Comparison of ENCODE assay signal across 21 cellular contexts in the genomic region with DNA sequence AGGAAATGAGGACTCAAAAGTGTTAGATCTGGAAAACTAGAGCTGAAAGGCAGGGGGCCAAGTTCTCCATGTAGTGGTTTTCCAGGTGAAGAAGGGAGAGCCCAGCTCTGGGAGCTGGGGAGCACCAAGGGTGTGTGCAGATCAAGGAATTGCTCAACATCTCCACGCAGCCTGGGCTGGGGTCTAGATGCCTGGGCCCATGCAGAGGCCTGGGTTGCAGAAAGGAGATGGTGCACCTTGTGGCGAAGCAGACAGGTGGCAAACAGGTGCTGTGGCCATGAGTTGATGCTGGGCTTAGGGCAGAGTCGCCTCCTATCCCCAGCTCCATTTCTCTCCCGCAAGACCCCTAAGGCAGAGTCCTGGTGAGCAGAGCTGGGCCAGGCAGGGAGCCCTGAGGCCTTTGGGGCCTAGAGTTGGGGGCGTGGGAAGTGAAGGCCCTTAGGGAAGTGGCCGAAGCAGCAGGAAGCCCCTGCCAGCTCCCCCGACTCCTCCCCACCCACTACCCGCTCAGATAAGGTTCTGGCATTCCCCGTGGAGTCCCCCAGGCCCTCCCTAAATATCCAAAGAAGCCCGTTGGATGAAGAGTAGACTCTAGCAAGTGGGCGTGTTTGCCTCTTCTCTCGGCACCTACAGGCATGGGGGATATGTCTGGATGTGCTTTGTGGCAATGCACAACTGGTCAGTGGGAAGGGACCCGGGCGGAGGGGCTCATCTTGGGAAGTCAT. TPM values are rescaled to one million over a fixed set of nuclear protein-coding genes. Genes with fewer than 3 reads are reported as not detected.
"Had no signal": no experiment of that assay in that cellular context is flagged by ENCODE, and none has a peak within 500 bp of the region (broad histone marks: within the 10 kb centered on the region; RNA-seq: fewer than 3 reads in every experiment).

No MANE protein-coding gene starts in this region.

- DNase-seq: activated CD4-positive, alpha-beta T cell treated with anti-CD3 and anti-CD28 coated beads for 36 hours; activated CD4-positive, alpha-beta T cell treated with anti-CD3 and anti-CD28 coated beads, Interleukin-2, amount 50 U/mL, for 48 hours; activated gamma-delta T cell treated with Interleukin-2 at 50 U/mL for 16 hours; activated naive CD8-positive, alpha-beta T cell treated with anti-CD3 and anti-CD28 coated beads for 36 hours; amygdala; body of pancreas; dorsolateral prefrontal cortex; gastrocnemius medialis; head of caudate nucleus; kidney; midbrain; T-helper 17 cell; trophoblast cell had no signal

- ATAC-seq: activated CD4-positive, alpha-beta T cell treated with anti-CD3 and anti-CD28 coated beads for 36 hours; body of pancreas; gastrocnemius medialis; left lobe of liver; T-helper 17 cell had no signal

- H3K4me1 Mint-ChIP-seq: activated CD4-positive, alpha-beta T cell treated with anti-CD3 and anti-CD28 coated beads for 36 hours; activated naive CD8-positive, alpha-beta T cell treated with anti-CD3 and anti-CD28 coated beads for 36 hours; T-helper 17 cell had no signal

- FAIRE-seq: kidney had no signal

- H3K4me3 ChIP-seq: body of pancreas, dorsolateral prefrontal cortex, gastrocnemius medialis had no signal

- H3K4me1 ChIP-seq: body of pancreas, gastrocnemius medialis had no signal

- H3K9me3 Mint-ChIP-seq: activated naive CD8-positive, alpha-beta T cell treated with anti-CD3 and anti-CD28 coated beads for 36 hours; activated T-helper 1 cell treated with anti-CD3 and anti-CD28 coated beads, Interleukin-12 subunit alpha, Interleukin-12 subunit beta, Interleukin-2, Interleukin-4 antibody, amounts not matched to agents 30 ng/mL and 10 ng/mL and 1 ng/mL, durations not matched to agents 14 hours and 24 hours and 36 hours; nephron; stimulated activated naive CD8-positive, alpha-beta T cell treated with anti-CD3 and anti-CD28 coated beads, Interleukin-15, Interleukin-2, amounts not matched to agents 100 ng/mL and 50 ng/mL, for 24 hours had no signal

- H3K27ac ChIP-seq: body of pancreas, dorsolateral prefrontal cortex, gastrocnemius medialis had no signal

- H3K36me3 Mint-ChIP-seq: activated naive CD8-positive, alpha-beta T cell treated with anti-CD3 and anti-CD28 coated beads for 36 hours had no signal

- H3K36me3 ChIP-seq: gastrocnemius medialis had no signal

- H3K4me3 Mint-ChIP-seq: activated CD4-positive, alpha-beta T cell treated with anti-CD3 and anti-CD28 coated beads for 36 hours; activated naive CD8-positive, alpha-beta T cell treated with anti-CD3 and anti-CD28 coated beads for 36 hours; activated T-helper 1 cell treated with anti-CD3 and anti-CD28 coated beads, Interleukin-12 subunit alpha, Interleukin-12 subunit beta, Interleukin-2, Interleukin-4 antibody, amounts not matched to agents 30 ng/mL and 10 ng/mL and 1 ng/mL, durations not matched to agents 14 hours and 24 hours and 36 hours; nephron; stimulated activated naive CD8-positive, alpha-beta T cell treated with anti-CD3 and anti-CD28 coated beads, Interleukin-15, Interleukin-2, amounts not matched to agents 100 ng/mL and 50 ng/mL, for 24 hours; T-helper 17 cell had no signal

- H3K9me3 ChIP-seq: body of pancreas, gastrocnemius medialis had no signal

- H3K27ac Mint-ChIP-seq: activated CD4-positive, alpha-beta T cell treated with anti-CD3 and anti-CD28 coated beads for 36 hours; activated naive CD8-positive, alpha-beta T cell treated with anti-CD3 and anti-CD28 coated beads for 36 hours; activated T-helper 1 cell treated with anti-CD3 and anti-CD28 coated beads, Interleukin-12 subunit alpha, Interleukin-12 subunit beta, Interleukin-2, Interleukin-4 antibody, amounts not matched to agents 30 ng/mL and 10 ng/mL and 1 ng/mL, durations not matched to agents 14 hours and 24 hours and 36 hours; nephron; progenitor cell of endocrine pancreas; stimulated activated naive CD8-positive, alpha-beta T cell treated with anti-CD3 and anti-CD28 coated beads, Interleukin-15, Interleukin-2, amounts not matched to agents 100 ng/mL and 50 ng/mL, for 24 hours; T-helper 17 cell had no signal

- H3K27me3 ChIP-seq: body of pancreas had no signal

RNA-seq across cellular contexts. Expression of gene FOXN1, which starts 0.8 kb away (rescaled TPM):
- total RNA-seq: activated CD4-positive, alpha-beta T cell treated with anti-CD3 and anti-CD28 coated beads for 36 hours; activated naive CD8-positive, alpha-beta T cell treated with anti-CD3 and anti-CD28 coated beads for 36 hours; activated T-helper 1 cell treated with anti-CD3 and anti-CD28 coated beads, Interleukin-12 subunit alpha, Interleukin-12 subunit beta, Interleukin-2, Interleukin-4 antibody, amounts not matched to agents 30 ng/mL and 10 ng/mL and 1 ng/mL, durations not matched to agents 14 hours and 24 hours and 36 hours; dorsolateral prefrontal cortex; gastrocnemius medialis; kidney; left lobe of liver; lung microvascular endothelial cell; omental fat pad; skeletal muscle tissue; T-helper 17 cell had no signal

RNA-seq across cellular contexts. Expression of gene SLC13A2, which starts 33.5 kb away (rescaled TPM):
- total RNA-seq: activated CD4-positive, alpha-beta T cell treated with anti-CD3 and anti-CD28 coated beads for 36 hours; activated naive CD8-positive, alpha-beta T cell treated with anti-CD3 and anti-CD28 coated beads for 36 hours; activated T-helper 1 cell treated with anti-CD3 and anti-CD28 coated beads, Interleukin-12 subunit alpha, Interleukin-12 subunit beta, Interleukin-2, Interleukin-4 antibody, amounts not matched to agents 30 ng/mL and 10 ng/mL and 1 ng/mL, durations not matched to agents 14 hours and 24 hours and 36 hours; lung microvascular endothelial cell; omental fat pad; skeletal muscle tissue; T-helper 17 cell had no signal
